10 cellular contexts compared by ENCODE assay signal in genomic region chr3:29153811-29154210, GRCh38.
A peak's percentile ranks its signal among the peaks of the same experiment; 100 is the strongest.
DNase-seq lines count a peak whose midpoint lies in the region; ATAC-seq and TF ChIP-seq lines count a peak whose summit lies in the region.
"Had no signal": no experiment of that assay in that cellular context is flagged by ENCODE, and none has a peak within 500 bp of the region (broad histone marks: within the 10 kb centered on the region; RNA-seq: fewer than 3 reads in every experiment).

No MANE protein-coding gene starts in this region.

- no peak overlapping the region for H3K4me3 ChIP-seq in GM12865 (ENCODE audit: low read depth, low read length)

- H3K27ac Mint-ChIP-seq in immature natural killer cell: no peak overlapping the region
- H3K27ac Mint-ChIP-seq in osteocyte (ENCODE audit: unreplicated experiment): no peak overlapping the region

- peak; percentile 65 for DNase-seq in GM12865 (ENCODE audit: low read depth)
- peak; percentile 74 to 98 for DNase-seq in NOMO-1 (lab: John Stamatoyannopoulos, UW; ENCODE audit: unreplicated experiment in 2 of 2)
- DNase-seq in immature natural killer cell: peak; percentile 7 to 25 (median 19)
- DNase-seq in osteocyte (ENCODE audit: extremely low spot score, unreplicated experiment): no peak
- no peak for DNase-seq in posterior vena cava (ENCODE audit: low spot score)
- DNase-seq: aorta, NCI-H510A had no signal

- H3K9me3 Mint-ChIP-seq in immature natural killer cell (peaks cover 0 to 22% (median 0%) of the 10 kb centered on the region in 6 donors), osteocyte (ENCODE audit: unreplicated experiment) (peaks cover 4% of the 10 kb centered on the region)

- no peaks in the 10 kb centered on the region for H3K36me3 Mint-ChIP-seq in immature natural killer cell
- H3K36me3 Mint-ChIP-seq in osteocyte (ENCODE audit: unreplicated experiment): no peaks in the 10 kb centered on the region

- peak; percentile 66 for ATAC-seq in GM19452 (IDR thresholded peaks at IDR 0.05; ENCODE audit: unreplicated experiment)
- ATAC-seq in GM21381 (IDR thresholded peaks at IDR 0.05; ENCODE audit: unreplicated experiment): no peak
- no peak for ATAC-seq in HG02571 (IDR thresholded peaks at IDR 0.05; ENCODE audit: unreplicated experiment)

- H3K4me1 Mint-ChIP-seq in immature natural killer cell (peaks cover 8 to 13% of the 10 kb centered on the region in 2 donors), osteocyte (ENCODE audit: unreplicated experiment) (peaks cover 4% of the 10 kb centered on the region)

- no peak for TF ChIP-seq CTCF in GM12865 (IDR thresholded peaks at IDR 0.05; ENCODE audit: insufficient read depth, low read depth, low read length, missing control alignments)
- TF ChIP-seq CTCF in osteocyte (IDR thresholded peaks at IDR 0.05): no peak

- no peak overlapping the region for H3K4me3 Mint-ChIP-seq in immature natural killer cell
- no peak overlapping the region for H3K4me3 Mint-ChIP-seq in osteocyte (ENCODE audit: unreplicated experiment)

- intact Hi-C loops in posterior vena cava (cut with DNase I): no loop called here

- no peaks in the 10 kb centered on the region for H3K27me3 Mint-ChIP-seq in immature natural killer cell (ENCODE audit: low read depth in 3 of 3)
- H3K27me3 Mint-ChIP-seq in osteocyte (ENCODE audit: unreplicated experiment): no peaks in the 10 kb centered on the region

Comparison
In these comparisons a context has a peak if more than half of its experiments do, and no peak if none do; other contexts are left out.
1. DNase-seq: peak in GM12865 (single experiment), NOMO-1 (2 of 2) and immature natural killer cell (3 of 3); none in osteocyte (single experiment) and posterior vena cava (single experiment).